ENCODE assay signal across 8 cellular contexts in the genomic region with DNA sequence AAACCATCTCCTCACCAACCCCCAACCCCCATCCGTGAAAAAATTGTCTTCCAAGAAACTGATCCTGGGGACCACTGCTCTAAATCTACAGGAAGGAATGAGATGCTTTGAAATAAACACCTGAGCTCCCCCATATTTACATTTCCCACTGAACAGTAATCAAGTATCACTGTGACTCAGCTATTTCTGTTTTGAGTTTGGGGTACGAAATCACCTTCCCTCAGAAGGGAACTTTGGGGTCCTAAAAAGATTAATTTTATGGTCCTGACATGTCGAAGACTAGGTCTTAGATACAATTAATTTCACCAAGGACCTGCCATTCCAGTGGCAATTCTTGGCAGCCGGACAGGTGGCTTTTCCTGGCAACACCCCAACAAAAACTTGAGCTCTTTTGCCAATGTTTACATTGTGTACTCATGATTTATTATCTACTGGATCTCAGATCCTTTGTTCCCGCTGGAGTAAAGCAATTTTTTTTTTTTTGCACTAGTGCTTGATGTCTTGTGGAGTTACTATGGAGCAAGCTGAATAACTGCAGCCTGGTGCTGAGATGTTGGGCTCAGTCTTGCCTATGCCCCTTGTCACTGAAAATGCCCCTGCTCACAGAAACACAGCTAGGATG. TPM values are rescaled to one million over a fixed set of nuclear protein-coding genes. Genes with fewer than 3 reads are reported as not detected.
DNase-seq lines count a peak whose midpoint lies in the region; ATAC-seq, FAIRE-seq and TF ChIP-seq lines count a peak whose summit lies in the region.
"Had no signal": no experiment of that assay in that cellular context is flagged by ENCODE, and none has a peak within 500 bp of the region (broad histone marks: within the 10 kb centered on the region; RNA-seq: fewer than 3 reads in every experiment).

No MANE protein-coding gene starts in this region.

- peaks cover 5 to 15% of the 10 kb centered on the region in 2 experiments; a peak in 2 of 3 replicates for H3K36me3 ChIP-seq in HEK293 (ENCODE audit: control insufficient read depth in 2 of 2, insufficient read depth in 1 of 2, low read length in 2 of 2)

- H3K9me3 ChIP-seq in HEK293 (ENCODE audit: control insufficient read depth, insufficient read depth, low read depth, low read length), result no peaks in the 10 kb centered on the region

- no peak overlapping the region; the same call in 1 of the 2 replicates for H3K27ac ChIP-seq in HEK293 (ENCODE audit: extremely low read depth, low read depth, low read length)

- ATAC-seq in GM19395 (IDR thresholded peaks at IDR 0.05; ENCODE audit: unreplicated experiment), result no peak

- peaks cover 22% of the 10 kb centered on the region for H3K4me1 ChIP-seq in HEK293 (ENCODE audit: control insufficient read depth, insufficient read depth, low read length)

- TF ChIP-seq CTCF in HEK293 (tag by site-specific recombination; IDR thresholded peaks at IDR 0.05), result no peak

- FAIRE-seq in endometrium (lab: Jason Lieb, UNC), result peak; percentile 64

- DNase-seq in NCI-H460 (ENCODE audit: extremely low read depth, low read depth) (peak; percentile 82), renal cortical epithelial cell (ENCODE audit: low read depth) (peak; percentile 86), HuH-7.5 (ENCODE audit: low spot score) (no peak), iPS-NIHi11 (ENCODE audit: low spot score) (no peak)
- DNase-seq: activated T-cell treated with anti-CD3 and anti-CD28 coated beads, Interleukin-2, amount 50 U/mL, for 4 hours had no signal

- H3K4me3 ChIP-seq in HEK293 (ENCODE audit: low read depth, low read length), result no peak overlapping the region

- POLR2A ChIA-PET in HEK293 (lab: Yijun Ruan, JAX), result interaction anchor here (0.7 to 2.2 kb wide), 6 partner anchors 9 to 116 kb away, joined by 3 to 27 read pairs (median 3); a partner anchor contains a TSS

- CTCF ChIA-PET in HEK293 (lab: Yijun Ruan, JAX), result interaction anchor here (0.6 to 1.2 kb wide), 6 partner anchors 9 to 310 kb away, joined by 3 to 8 read pairs (median 6); no protein-coding TSS in a partner anchor

TF ChIP-seq in HEK293, 187 proteins besides CTCF, POLR2A, EP300 and RAD21 (continues in another document):
- TF ChIP-seq, protein P1, sequence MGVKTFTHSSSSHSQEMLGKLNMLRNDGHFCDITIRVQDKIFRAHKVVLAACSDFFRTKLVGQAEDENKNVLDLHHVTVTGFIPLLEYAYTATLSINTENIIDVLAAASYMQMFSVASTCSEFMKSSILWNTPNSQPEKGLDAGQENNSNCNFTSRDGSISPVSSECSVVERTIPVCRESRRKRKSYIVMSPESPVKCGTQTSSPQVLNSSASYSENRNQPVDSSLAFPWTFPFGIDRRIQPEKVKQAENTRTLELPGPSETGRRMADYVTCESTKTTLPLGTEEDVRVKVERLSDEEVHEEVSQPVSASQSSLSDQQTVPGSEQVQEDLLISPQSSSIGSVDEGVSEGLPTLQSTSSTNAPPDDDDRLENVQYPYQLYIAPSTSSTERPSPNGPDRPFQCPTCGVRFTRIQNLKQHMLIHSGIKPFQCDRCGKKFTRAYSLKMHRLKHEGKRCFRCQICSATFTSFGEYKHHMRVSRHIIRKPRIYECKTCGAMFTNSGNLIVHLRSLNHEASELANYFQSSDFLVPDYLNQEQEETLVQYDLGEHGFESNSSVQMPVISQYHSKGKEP (tag by site-specific recombination; IDR thresholded peaks at IDR 0.05), result peak; percentile 86
- TF ChIP-seq IKZF3 (tag by site-specific recombination; IDR thresholded peaks at IDR 0.05) (peak; percentile 60), GLIS2 (tag by site-specific recombination; IDR thresholded peaks at IDR 0.05) (no peak), KLF16 (tag by site-specific recombination; IDR thresholded peaks at IDR 0.05) (no peak), ZFP69B (tag by site-specific recombination; IDR thresholded peaks at IDR 0.05) (peak; percentile 38; the same call in 1 of the 2 replicates), RBAK (tag by site-specific recombination; IDR thresholded peaks at IDR 0.05) (no peak), ZNF324 (tag by site-specific recombination; IDR thresholded peaks at IDR 0.05) (0 out of 2 replicates have a peak, but pooled peaks have one; percentile 69), KLF9 (tag by site-specific recombination; IDR thresholded peaks at IDR 0.05; ENCODE audit: low read depth) (peak; percentile 18; the same call in 1 of the 2 replicates), ZBTB8A (tag by site-specific recombination; IDR thresholded peaks at IDR 0.05) (peak; percentile 64; the same call in 1 of the 2 replicates), ZNF24 (tag by site-specific recombination; IDR thresholded peaks at IDR 0.05) (peak; percentile 85), ZNF23 (tag by site-specific recombination; IDR thresholded peaks at IDR 0.05; ENCODE audit: borderline replicate concordance) (no peak), ZNF629 (tag by site-specific recombination; IDR thresholded peaks at IDR 0.05) (peak; percentile 79), MEIS1 (CRISPR knock-in tag; IDR thresholded peaks at IDR 0.05; ENCODE audit: borderline replicate concordance) (peak; percentile 76; the same call in 1 of the 2 replicates), ZNF837 (tag by site-specific recombination; IDR thresholded peaks at IDR 0.05) (no peak), ZNF670 (tag by site-specific recombination; IDR thresholded peaks at IDR 0.05; ENCODE audit: low read depth) (no peak), ZNF654 (tag by site-specific recombination; IDR thresholded peaks at IDR 0.05; ENCODE audit: low read depth) (no peak), ZNF664 (tag by site-specific recombination; IDR thresholded peaks at IDR 0.05) (no peak), ZNF521 (tag by site-specific recombination; IDR thresholded peaks at IDR 0.05) (no peak), PRDM1 (tag by site-specific recombination; IDR thresholded peaks at IDR 0.05) (no peak), GFI1B (tag by site-specific recombination; IDR thresholded peaks at IDR 0.05) (peak; percentile 55; the same call in 1 of the 2 replicates), ZNF423 (tag by site-specific recombination; IDR thresholded peaks at IDR 0.05) (no peak), GLIS1 (tag by site-specific recombination; IDR thresholded peaks at IDR 0.05) (0 out of 2 replicates have a peak, but pooled peaks have one; percentile 20), ZNF701 (tag by site-specific recombination; IDR thresholded peaks at IDR 0.05) (no peak)
- TF ChIP-seq, protein P2, sequence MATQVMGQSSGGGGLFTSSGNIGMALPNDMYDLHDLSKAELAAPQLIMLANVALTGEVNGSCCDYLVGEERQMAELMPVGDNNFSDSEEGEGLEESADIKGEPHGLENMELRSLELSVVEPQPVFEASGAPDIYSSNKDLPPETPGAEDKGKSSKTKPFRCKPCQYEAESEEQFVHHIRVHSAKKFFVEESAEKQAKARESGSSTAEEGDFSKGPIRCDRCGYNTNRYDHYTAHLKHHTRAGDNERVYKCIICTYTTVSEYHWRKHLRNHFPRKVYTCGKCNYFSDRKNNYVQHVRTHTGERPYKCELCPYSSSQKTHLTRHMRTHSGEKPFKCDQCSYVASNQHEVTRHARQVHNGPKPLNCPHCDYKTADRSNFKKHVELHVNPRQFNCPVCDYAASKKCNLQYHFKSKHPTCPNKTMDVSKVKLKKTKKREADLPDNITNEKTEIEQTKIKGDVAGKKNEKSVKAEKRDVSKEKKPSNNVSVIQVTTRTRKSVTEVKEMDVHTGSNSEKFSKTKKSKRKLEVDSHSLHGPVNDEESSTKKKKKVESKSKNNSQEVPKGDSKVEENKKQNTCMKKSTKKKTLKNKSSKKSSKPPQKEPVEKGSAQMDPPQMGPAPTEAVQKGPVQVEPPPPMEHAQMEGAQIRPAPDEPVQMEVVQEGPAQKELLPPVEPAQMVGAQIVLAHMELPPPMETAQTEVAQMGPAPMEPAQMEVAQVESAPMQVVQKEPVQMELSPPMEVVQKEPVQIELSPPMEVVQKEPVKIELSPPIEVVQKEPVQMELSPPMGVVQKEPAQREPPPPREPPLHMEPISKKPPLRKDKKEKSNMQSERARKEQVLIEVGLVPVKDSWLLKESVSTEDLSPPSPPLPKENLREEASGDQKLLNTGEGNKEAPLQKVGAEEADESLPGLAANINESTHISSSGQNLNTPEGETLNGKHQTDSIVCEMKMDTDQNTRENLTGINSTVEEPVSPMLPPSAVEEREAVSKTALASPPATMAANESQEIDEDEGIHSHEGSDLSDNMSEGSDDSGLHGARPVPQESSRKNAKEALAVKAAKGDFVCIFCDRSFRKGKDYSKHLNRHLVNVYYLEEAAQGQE (tag by site-specific recombination; IDR thresholded peaks at IDR 0.05), result no peak
- TF ChIP-seq, protein P3, sequence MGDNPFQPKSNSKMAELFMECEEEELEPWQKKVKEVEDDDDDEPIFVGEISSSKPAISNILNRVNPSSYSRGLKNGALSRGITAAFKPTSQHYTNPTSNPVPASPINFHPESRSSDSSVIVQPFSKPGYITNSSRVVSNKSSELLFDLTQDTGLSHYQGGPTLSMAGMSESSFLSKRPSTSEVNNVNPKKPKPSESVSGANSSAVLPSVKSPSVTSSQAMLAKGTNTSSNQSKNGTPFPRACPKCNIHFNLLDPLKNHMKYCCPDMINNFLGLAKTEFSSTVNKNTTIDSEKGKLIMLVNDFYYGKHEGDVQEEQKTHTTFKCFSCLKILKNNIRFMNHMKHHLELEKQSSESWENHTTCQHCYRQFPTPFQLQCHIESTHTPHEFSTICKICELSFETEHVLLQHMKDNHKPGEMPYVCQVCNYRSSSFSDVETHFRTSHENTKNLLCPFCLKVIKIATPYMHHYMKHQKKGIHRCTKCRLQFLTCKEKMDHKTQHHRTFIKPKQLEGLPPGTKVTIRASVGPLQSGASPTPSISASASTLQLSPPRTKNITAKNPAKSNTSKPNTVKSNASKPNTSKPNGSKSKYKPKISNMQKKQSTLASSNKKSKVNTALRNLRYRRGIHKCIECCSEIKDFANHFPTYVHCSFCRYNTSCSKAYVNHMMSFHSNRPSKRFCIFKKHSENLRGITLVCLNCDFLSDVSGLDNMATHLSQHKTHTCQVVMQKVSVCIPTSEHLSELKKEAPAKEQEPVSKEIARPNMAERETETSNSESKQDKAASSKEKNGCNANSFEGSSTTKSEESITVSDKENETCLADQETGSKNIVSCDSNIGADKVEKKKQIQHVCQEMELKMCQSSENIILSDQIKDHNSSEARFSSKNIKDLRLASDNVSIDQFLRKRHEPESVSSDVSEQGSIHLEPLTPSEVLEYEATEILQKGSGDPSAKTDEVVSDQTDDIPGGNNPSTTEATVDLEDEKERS (tag by site-specific recombination; IDR thresholded peaks at IDR 0.05), result no peak

RNA-seq across cellular contexts. Expression of a gene that starts 14.3 kb away (rescaled TPM):
- total RNA-seq in NCI-H460 (2014; rRNA removed; shearing (Covaris generic)), result 57.6 and 68.5 TPM in 2 replicates
- polyA plus RNA-seq in NCI-H460 (2014; cell fraction: nucleus; rRNA removed), result 5.7 and 17.2 TPM in 2 replicates
- 67.4 and 82.7 TPM in 2 replicates for total RNA-seq in renal cortical epithelial cell

Comparison
In these comparisons a context has a peak if more than half of its experiments do, and no peak if none do; other contexts are left out.
1. DNase-seq: peak in NCI-H460 (single experiment) and renal cortical epithelial cell (single experiment); none in HuH-7.5 (single experiment) and iPS-NIHi11 (single experiment).